ENCODE assay signal across 19 cellular contexts in the genomic region with DNA sequence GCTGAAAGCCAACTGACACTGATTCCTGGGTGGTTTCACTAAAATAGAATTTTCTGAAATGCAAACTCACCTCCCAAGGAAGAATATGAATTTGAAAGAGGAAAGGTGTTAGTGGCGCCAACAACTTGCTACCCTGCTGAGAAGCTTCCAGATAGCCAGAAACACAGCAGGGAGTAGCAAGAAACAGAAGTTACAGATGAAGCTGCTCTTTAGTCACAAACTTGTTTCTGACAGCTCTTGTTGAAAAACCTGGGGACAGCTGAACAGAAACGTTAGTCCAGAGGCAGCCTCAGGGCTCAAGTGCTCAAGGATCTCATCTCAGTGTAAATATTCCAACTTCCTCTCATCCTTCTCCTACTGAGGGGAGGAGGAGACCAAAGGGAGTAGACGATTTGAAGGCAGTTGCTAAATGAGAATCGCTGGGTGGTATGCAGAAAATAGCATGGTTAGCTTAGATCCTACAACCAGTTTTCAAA.
DNase-seq lines count a peak whose midpoint lies in the region; ATAC-seq, FAIRE-seq and TF ChIP-seq lines count a peak whose summit lies in the region.
"Had no signal": no experiment of that assay in that cellular context is flagged by ENCODE, and none has a peak within 500 bp of the region (broad histone marks: within the 10 kb centered on the region; RNA-seq: fewer than 3 reads in every experiment).

No MANE protein-coding gene starts in this region.

- H3K4me1 ChIP-seq in HEK293 (ENCODE audit: control insufficient read depth, insufficient read depth, low read length) (peaks cover 11% of the 10 kb centered on the region; the same call in 1 of the 2 replicates), SJSA1 (replicated peaks) (peaks cover 12% of the 10 kb centered on the region), hepatocyte (ENCODE audit: insufficient read depth) (peaks cover 20% of the 10 kb centered on the region), osteoblast (ENCODE audit: insufficient read depth, low read length) (no peaks in the 10 kb centered on the region), pancreas (no peaks in the 10 kb centered on the region), stomach (peaks cover 0 to 13% (median 6%) of the 10 kb centered on the region in 4 donors)
- H3K4me1 ChIP-seq: BLaER1, psoas muscle had no signal

- no peaks in the 10 kb centered on the region for H3K27me3 ChIP-seq in SJSA1 (replicated peaks)
- H3K27me3 ChIP-seq in hepatocyte: no peaks in the 10 kb centered on the region
- no peaks in the 10 kb centered on the region for H3K27me3 ChIP-seq in osteoblast (ENCODE audit: insufficient read depth, low read length)
- no peaks in the 10 kb centered on the region for H3K27me3 ChIP-seq in pancreas
- H3K27me3 ChIP-seq in stomach: no peaks in the 10 kb centered on the region
- H3K27me3 ChIP-seq: BLaER1 had no signal

- H3K4me1 Mint-ChIP-seq in T-helper 17 cell: no peaks in the 10 kb centered on the region
- H3K4me1 Mint-ChIP-seq: activated CD4-positive, alpha-beta T cell treated with anti-CD3 and anti-CD28 coated beads, Interleukin-2, amount 10 ng/mL, durations not matched to agents 7 days and 5 days had no signal

- H3K27me3 Mint-ChIP-seq in T-helper 17 cell: peaks cover 10% of the 10 kb centered on the region

- H3K27ac ChIP-seq in HEK293 (ENCODE audit: extremely low read depth, low read depth, low read length): no peak overlapping the region
- peak overlapping the region; percentile 25; the same call in 1 of the 2 replicates for H3K27ac ChIP-seq in SJSA1
- H3K27ac ChIP-seq in hepatocyte: peak overlapping the region; percentile 66
- no peak overlapping the region for H3K27ac ChIP-seq in osteoblast (ENCODE audit: low read depth, low read length)
- no peak overlapping the region for H3K27ac ChIP-seq in pancreas
- peak overlapping the region in 2 of 5 donors; percentile 15 to 27 for H3K27ac ChIP-seq in stomach
- H3K27ac ChIP-seq: BLaER1, psoas muscle had no signal

- DNase-seq in SJSA1 (ENCODE audit: low read depth in 1 of 2, low spot score in 2 of 2): peak in 1 of 2 experiments; percentile 3
- no peak for DNase-seq in hepatocyte (ENCODE audit: low spot score)
- DNase-seq in osteoblast (ENCODE audit: insufficient read length, low spot score, missing footprints): no peak
- no peak for DNase-seq in T-helper 17 cell
- DNase-seq in pancreas: no peak
- DNase-seq in stomach: no peak
- DNase-seq: activated CD4-positive, alpha-beta T cell treated with anti-CD3 and anti-CD28 coated beads, Interleukin-2, amount 10 ng/mL, durations not matched to agents 7 days and 5 days; activated T-cell treated with anti-CD3 and anti-CD28 coated beads, Interleukin-2, amount 50 U/mL, for 72 hours; anterior cingulate cortex; DMS79 treated with DMSO at 0.1 percent for 48 hours; NCI-H2029 treated with DMSO at 0.1 percent for 48 hours; NCI-H82; psoas muscle; stimulated activated CD4-positive, alpha-beta T cell treated with anti-CD3 and anti-CD28 coated beads, Interleukin-1b, Interleukin-23, amount 100 ng/mL, for 48 hours had no signal

- no peak for TF ChIP-seq EP300 in stomach (IDR thresholded peaks at IDR 0.05)

- ATAC-seq in T-helper 17 cell: no peak
- ATAC-seq in pancreas: no peak
- no peak for ATAC-seq in GM21723 (IDR thresholded peaks at IDR 0.05; ENCODE audit: unreplicated experiment)
- ATAC-seq: activated T-cell treated with anti-CD3 and anti-CD28 coated beads, Interleukin-2, amount 50 U/mL, for 72 hours; mucosa of descending colon; psoas muscle had no signal

- H3K27ac Mint-ChIP-seq in T-helper 17 cell: no peak overlapping the region
- H3K27ac Mint-ChIP-seq: activated CD4-positive, alpha-beta T cell treated with anti-CD3 and anti-CD28 coated beads, Interleukin-2, amount 10 ng/mL, durations not matched to agents 7 days and 5 days; activated T-cell treated with anti-CD3 and anti-CD28 coated beads, Interleukin-2, amount 50 U/mL, for 72 hours; T-helper 2 cell treated with Interferon-gamma antibody and Interleukin-4, amounts not matched to agents 5 μg/mL and 100 μg/mL, for 36 hours had no signal

- no peak overlapping the region for H3K4me3 Mint-ChIP-seq in T-helper 17 cell
- H3K4me3 Mint-ChIP-seq: activated CD4-positive, alpha-beta T cell treated with anti-CD3 and anti-CD28 coated beads, Interleukin-2, amount 10 ng/mL, durations not matched to agents 7 days and 5 days; activated T-cell treated with anti-CD3 and anti-CD28 coated beads, Interleukin-2, amount 50 U/mL, for 72 hours; T-helper 2 cell treated with Interferon-gamma antibody and Interleukin-4, amounts not matched to agents 5 μg/mL and 100 μg/mL, for 36 hours had no signal

- WGBS in hepatocyte (ENCODE audit: low lambda C conversion rate, missing lambda C conversion rate): 12% methylated on average over 4 of the region's 4 CpGs
- WGBS in pancreas, 2 donors: 37 to 40% methylated on average over 4 of the region's 4 CpGs
- 43 to 50% (median 45%) methylated on average over 4 of the region's 4 CpGs for WGBS in stomach, 5 donors

- H3K36me3 ChIP-seq in HEK293 (ENCODE audit: control insufficient read depth in 2 of 2, insufficient read depth in 1 of 2, low read length in 2 of 2) (no peaks in the 10 kb centered on the region), SJSA1 (no peaks in the 10 kb centered on the region), hepatocyte (replicated peaks; ENCODE audit: insufficient read depth, low read depth) (no peaks in the 10 kb centered on the region), osteoblast (ENCODE audit: insufficient read depth, low read length) (no peaks in the 10 kb centered on the region), pancreas (no peaks in the 10 kb centered on the region), stomach (no peaks in the 10 kb centered on the region)
- H3K36me3 ChIP-seq: BLaER1 had no signal

- FAIRE-seq in pancreas (lab: Jason Lieb, UNC): no peak

- no peaks in the 10 kb centered on the region for H3K36me3 Mint-ChIP-seq in T-helper 17 cell (ENCODE audit: low read depth)

- H2AFZ ChIP-seq in hepatocyte: no peak overlapping the region
- H2AFZ ChIP-seq in osteoblast (ENCODE audit: low read length): peak overlapping the region; percentile 6

- TF ChIP-seq POLR2A in stomach (IDR thresholded peaks at IDR 0.05): no peak

- H4K20me1 ChIP-seq in hepatocyte (ENCODE audit: insufficient read depth, poor library complexity, severe bottlenecking): no peaks in the 10 kb centered on the region
- no peaks in the 10 kb centered on the region for H4K20me1 ChIP-seq in osteoblast (ENCODE audit: insufficient read depth, low read length)
- H4K20me1 ChIP-seq: BLaER1 had no signal

- H3K9me3 ChIP-seq in HEK293 (ENCODE audit: control insufficient read depth, insufficient read depth, low read depth, low read length) (no peaks in the 10 kb centered on the region), SJSA1 (replicated peaks) (no peaks in the 10 kb centered on the region), hepatocyte (ENCODE audit: low read depth) (no peaks in the 10 kb centered on the region), osteoblast (ENCODE audit: low read depth, low read length) (no peaks in the 10 kb centered on the region), T-helper 17 cell (ENCODE audit: control insufficient read depth, low read length, poor library complexity, severe bottlenecking) (no peaks in the 10 kb centered on the region), pancreas (no peaks in the 10 kb centered on the region), stomach (peaks cover 0 to 7% (median 5%) of the 10 kb centered on the region in 4 donors)

- H3K4me3 ChIP-seq in HEK293 (ENCODE audit: low read depth, low read length) (no peak overlapping the region), SJSA1 (no peak overlapping the region), hepatocyte (no peak overlapping the region), osteoblast (ENCODE audit: insufficient read depth, low read length) (no peak overlapping the region), pancreas (no peak overlapping the region), stomach (no peak overlapping the region)
- H3K4me3 ChIP-seq: BLaER1, mucosa of descending colon, psoas muscle had no signal

- H3K4me2 ChIP-seq in hepatocyte (peak overlapping the region; percentile 51), osteoblast (ENCODE audit: insufficient read depth, low read length) (no peak overlapping the region)
- H3K4me2 ChIP-seq: BLaER1 had no signal

- POLR2A ChIA-PET in HEK293 (lab: Yijun Ruan, JAX): no interaction called here

- intact Hi-C loops in pancreas (cut with DNase I) (no loop called here), stomach (cut with DNase I; ENCODE audit: low total_unique reads) (no loop called here)

- H3K79me2 ChIP-seq in hepatocyte (peaks cover 3% of the 10 kb centered on the region), osteoblast (ENCODE audit: insufficient read depth, low read length) (no peaks in the 10 kb centered on the region)

- no peaks in the 10 kb centered on the region for H3K9me2 ChIP-seq in hepatocyte (replicated peaks; ENCODE audit: insufficient read depth)

- TF ChIP-seq CTCF in HEK293 (tag by site-specific recombination; IDR thresholded peaks at IDR 0.05): no peak
- TF ChIP-seq CTCF in hepatocyte (IDR thresholded peaks at IDR 0.05; ENCODE audit: poor library complexity): no peak
- no peak for TF ChIP-seq CTCF in osteoblast (IDR thresholded peaks at IDR 0.05; ENCODE audit: extremely low read depth, low read depth, low read length)
- TF ChIP-seq CTCF in pancreas (IDR thresholded peaks at IDR 0.05): no peak
- no peak for TF ChIP-seq CTCF in stomach (IDR thresholded peaks at IDR 0.05)

- CTCF ChIA-PET in HEK293 (lab: Yijun Ruan, JAX): interaction anchor here (0.6 to 1.3 kb wide), 7 partner anchors 10 to 576 kb away, joined by 3 to 4 read pairs (median 3); no protein-coding TSS in a partner anchor

TF ChIP-seq in HEK293, 187 proteins besides CTCF, POLR2A, EP300 and RAD21 (continues in another document):
- TF ChIP-seq ZNF621 (tag by site-specific recombination; IDR thresholded peaks at IDR 0.05) (no peak), ZIC2 (tag by site-specific recombination; IDR thresholded peaks at IDR 0.05) (peak; percentile 17; the same call in 1 of the 2 replicates), PRDM1 (tag by site-specific recombination; IDR thresholded peaks at IDR 0.05) (0 out of 2 replicates have a peak, but pooled peaks have one; percentile 17), ZBTB20 (tag by site-specific recombination; IDR thresholded peaks at IDR 0.05) (peak; percentile 18; the same call in 1 of the 2 replicates)
- TF ChIP-seq, protein P1, sequence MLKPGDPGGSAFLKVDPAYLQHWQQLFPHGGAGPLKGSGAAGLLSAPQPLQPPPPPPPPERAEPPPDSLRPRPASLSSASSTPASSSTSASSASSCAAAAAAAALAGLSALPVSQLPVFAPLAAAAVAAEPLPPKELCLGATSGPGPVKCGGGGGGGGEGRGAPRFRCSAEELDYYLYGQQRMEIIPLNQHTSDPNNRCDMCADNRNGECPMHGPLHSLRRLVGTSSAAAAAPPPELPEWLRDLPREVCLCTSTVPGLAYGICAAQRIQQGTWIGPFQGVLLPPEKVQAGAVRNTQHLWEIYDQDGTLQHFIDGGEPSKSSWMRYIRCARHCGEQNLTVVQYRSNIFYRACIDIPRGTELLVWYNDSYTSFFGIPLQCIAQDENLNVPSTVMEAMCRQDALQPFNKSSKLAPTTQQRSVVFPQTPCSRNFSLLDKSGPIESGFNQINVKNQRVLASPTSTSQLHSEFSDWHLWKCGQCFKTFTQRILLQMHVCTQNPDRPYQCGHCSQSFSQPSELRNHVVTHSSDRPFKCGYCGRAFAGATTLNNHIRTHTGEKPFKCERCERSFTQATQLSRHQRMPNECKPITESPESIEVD (tag by site-specific recombination; IDR thresholded peaks at IDR 0.05): peak; percentile 76

Comparison
In these comparisons a context has a peak if more than half of its experiments do, and no peak if none do; other contexts are left out.
1. H3K27ac ChIP-seq: peak in SJSA1 (single experiment) and hepatocyte (single experiment); none in HEK293 (single experiment), osteoblast (single experiment) and pancreas (0 of 4).